ENCODE assay signal across 18 cellular contexts in genomic region chrY:7471976-7472375, GRCh38.
"Had no signal": no experiment of that assay in that cellular context is flagged by ENCODE, and none has a peak within 500 bp of the region (broad histone marks: within the 10 kb centered on the region; RNA-seq: fewer than 3 reads in every experiment).

No MANE protein-coding gene starts in this region.

- H2AFZ ChIP-seq: neural progenitor cell had no signal

- H3K9me3 ChIP-seq: right lobe of liver, tibial artery had no signal

- H3K4me3 ChIP-seq: neural progenitor cell, right lobe of liver, smooth muscle cell, tibial artery had no signal

- H3K9ac ChIP-seq: neural progenitor cell had no signal

- H3K4me1 ChIP-seq: neural progenitor cell, right lobe of liver, tibial artery had no signal

- DNase-seq: activated CD4-positive, alpha-beta T cell treated with anti-CD3 and anti-CD28 coated beads, Interleukin-2, amount 10 ng/mL, durations not matched to agents 24 days and 14 days; activated CD8-positive, alpha-beta memory T cell treated with anti-CD3 and anti-CD28 coated beads, Interleukin-2, amount 10 ng/mL, durations not matched to agents 7 days and 5 days; activated CD8-positive, alpha-beta T cell treated with anti-CD3 and anti-CD28 coated beads for 36 hours; activated gamma-delta T cell treated with Interleukin-2 at 50 U/mL for 16 hours; activated T-cell treated with anti-CD3 and anti-CD28 coated beads for 4 hours; aorta; effector CD4-positive, alpha-beta T cell; foreskin keratinocyte; kidney; naive thymus-derived CD8-positive, alpha-beta T cell; posterior cingulate gyrus; right lobe of liver; stimulated activated CD4-positive, alpha-beta T cell treated with anti-CD3 and anti-CD28 coated beads, Interleukin-4, amount 100 ng/mL, for 4 hours; tibial artery had no signal

- FAIRE-seq: endometrium, kidney had no signal

- H3K27ac ChIP-seq: foreskin keratinocyte, neural progenitor cell, right lobe of liver, tibial artery had no signal

- H3K27me3 ChIP-seq: foreskin keratinocyte, neural progenitor cell, right lobe of liver, tibial artery had no signal

- H3K36me3 ChIP-seq: neural progenitor cell, right lobe of liver, tibial artery had no signal

- ATAC-seq: activated CD8-positive, alpha-beta memory T cell treated with anti-CD3 and anti-CD28 coated beads, Interleukin-2, amount 10 ng/mL, durations not matched to agents 7 days and 5 days; activated CD8-positive, alpha-beta T cell treated with anti-CD3 and anti-CD28 coated beads for 36 hours; activated naive CD4-positive, alpha-beta T cell treated with anti-CD3 and anti-CD28 coated beads, Interleukin-2, amount 50 U/mL, for 72 hours; foreskin keratinocyte; naive thymus-derived CD8-positive, alpha-beta T cell had no signal

- H3K4me2 ChIP-seq: neural progenitor cell, smooth muscle cell had no signal
